ENCODE assay signal across 13 cellular contexts in the genomic region with DNA sequence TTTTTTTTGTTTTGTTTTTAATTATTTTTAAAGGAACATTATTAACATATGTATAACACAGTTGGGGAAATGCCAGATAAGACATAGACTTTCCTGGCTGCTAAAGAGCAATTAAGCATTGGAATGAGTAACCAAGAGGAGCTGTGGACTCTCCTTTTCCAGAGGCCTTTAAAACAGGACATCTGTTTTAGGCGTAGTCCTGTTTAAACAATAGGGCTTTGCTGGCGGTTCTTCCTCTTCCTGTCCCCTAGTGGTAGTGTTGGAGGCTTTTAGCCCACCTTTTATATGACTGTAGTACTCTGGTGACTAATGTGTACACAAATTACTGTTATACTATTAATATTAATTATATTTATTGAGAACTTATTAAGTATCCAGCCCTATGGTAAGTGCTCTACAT.
A peak's percentile ranks its signal among the peaks of the same experiment; 100 is the strongest.
DNase-seq lines count a peak whose midpoint lies in the region; ATAC-seq and TF ChIP-seq lines count a peak whose summit lies in the region.
"Had no signal": no experiment of that assay in that cellular context is flagged by ENCODE, and none has a peak within 500 bp of the region (broad histone marks: within the 10 kb centered on the region; RNA-seq: fewer than 3 reads in every experiment).

No MANE protein-coding gene starts in this region.

- no peak overlapping the region for H3K27ac ChIP-seq in SK-N-SH (ENCODE audit: low read depth in 2 of 2, low read length in 1 of 2)
- H3K27ac ChIP-seq in brain microvascular endothelial cell, result no peak overlapping the region
- no peak overlapping the region for H3K27ac ChIP-seq in iPS DF 6.9 (ENCODE audit: low read length)

- H3K9me3 ChIP-seq in SK-N-SH (0 out of 2 replicates have a peak, but pooled peaks cover 5% of the 10 kb centered on the region), iPS DF 6.9 (ENCODE audit: control insufficient read depth, insufficient read depth, low read length) (no peaks in the 10 kb centered on the region)

- H3K9me2 ChIP-seq in SK-N-SH, result no peaks in the 10 kb centered on the region

- H3K36me3 Mint-ChIP-seq in type B pancreatic cell (no peaks in the 10 kb centered on the region), mesothelial cell of epicardium (peaks cover 12% of the 10 kb centered on the region)
- H3K36me3 Mint-ChIP-seq: stimulated activated naive B cell treated with anti-CD40 and anti-IgM and Interleukin-4, amounts not matched to agents 10 μg/mL and 1 μg/mL and 100 μg/mL, for 72 hours had no signal

- no peak for TF ChIP-seq RAD21 in SK-N-SH (IDR thresholded peaks at IDR 0.05; ENCODE audit: low read length)

- H3K4me3 Mint-ChIP-seq in type B pancreatic cell (no peak overlapping the region), mesothelial cell of epicardium (no peak overlapping the region)
- H3K4me3 Mint-ChIP-seq: activated naive CD8-positive, alpha-beta T cell treated with anti-CD3 and anti-CD28 coated beads, Interleukin-2, amount 50 U/mL, for 24 hours; nephron; stimulated activated naive B cell treated with anti-CD40 and anti-IgM and Interleukin-4, amounts not matched to agents 10 μg/mL and 1 μg/mL and 100 μg/mL, for 72 hours had no signal

- H3K27ac Mint-ChIP-seq in type B pancreatic cell (no peak overlapping the region), mesothelial cell of epicardium (no peak overlapping the region)
- H3K27ac Mint-ChIP-seq: activated naive CD8-positive, alpha-beta T cell treated with anti-CD3 and anti-CD28 coated beads, Interleukin-2, amount 50 U/mL, for 24 hours; nephron; stimulated activated naive B cell treated with anti-CD40 and anti-IgM and Interleukin-4, amounts not matched to agents 10 μg/mL and 1 μg/mL and 100 μg/mL, for 72 hours had no signal

- CTCF ChIA-PET in SK-N-SH (lab: Yijun Ruan, JAX), result interaction anchor here (1.0 kb wide), 1 partner anchor 23 kb away, joined by 3 read pairs; no protein-coding TSS in a partner anchor

- H3K9me3 Mint-ChIP-seq in type B pancreatic cell (peaks cover 5% of the 10 kb centered on the region), mesothelial cell of epicardium (peaks cover 16% of the 10 kb centered on the region)
- H3K9me3 Mint-ChIP-seq: activated naive CD8-positive, alpha-beta T cell treated with anti-CD3 and anti-CD28 coated beads, Interleukin-2, amount 50 U/mL, for 24 hours had no signal

- H3K79me2 ChIP-seq in SK-N-SH (ENCODE audit: insufficient read depth), result no peaks in the 10 kb centered on the region

- peaks cover 0 to 2% of the 10 kb centered on the region in 2 experiments; a peak in 1 of 4 replicates for H3K4me1 ChIP-seq in SK-N-SH (ENCODE audit: control insufficient read depth in 1 of 2, insufficient read depth in 2 of 2, low read depth in 1 of 2, low read length in 1 of 2)
- no peaks in the 10 kb centered on the region for H3K4me1 ChIP-seq in iPS DF 6.9 (ENCODE audit: control insufficient read depth, insufficient read depth, low read length)

- no peak for TF ChIP-seq EP300 in SK-N-SH (IDR thresholded peaks at IDR 0.05; ENCODE audit: borderline replicate concordance in 1 of 2, low read depth in 1 of 2, low read length in 1 of 2)

- TF ChIP-seq CTCF in SK-N-SH (IDR thresholded peaks at IDR 0.05) (no peak), brain microvascular endothelial cell (IDR thresholded peaks at IDR 0.05; ENCODE audit: low read depth, low read length, missing control alignments) (peak; percentile 48), type B pancreatic cell (conservative IDR thresholded peaks at IDR 0.05) (peak; percentile 46), mesothelial cell of epicardium (IDR thresholded peaks at IDR 0.05; ENCODE audit: unreplicated experiment) (no peak)

- peaks cover 9% of the 10 kb centered on the region for H3K27me3 Mint-ChIP-seq in type B pancreatic cell
- H3K27me3 Mint-ChIP-seq in mesothelial cell of epicardium (ENCODE audit: low read depth), result no peaks in the 10 kb centered on the region

- H3K9ac ChIP-seq in SK-N-SH, result no peak overlapping the region

- POLR2A ChIA-PET in SK-N-SH (lab: Yijun Ruan, JAX), result no interaction called here

- H2AFZ ChIP-seq in SK-N-SH (ENCODE audit: low read depth), result no peak overlapping the region

- 85% methylated on average over 2 of the region's 2 CpGs for WGBS in SK-N-SH (ENCODE audit: low lambda C conversion rate)
- WGBS in iPS DF 6.9 (ENCODE audit: insufficient coverage, insufficient read length), result no CpG with 5 or more reads among the region's 2 CpGs

- no peak for ATAC-seq in SK-N-SH treated with all-trans-retinoic acid at 6 μM for 48 hours
- ATAC-seq: activated naive CD8-positive, alpha-beta T cell treated with anti-CD3 and anti-CD28 coated beads, Interleukin-2, amount 50 U/mL, for 24 hours; stimulated activated naive B cell treated with anti-CD40 and anti-IgM and Interleukin-4, amounts not matched to agents 10 μg/mL and 1 μg/mL and 100 μg/mL, for 72 hours had no signal

- no peaks in the 10 kb centered on the region for H4K20me1 ChIP-seq in SK-N-SH (ENCODE audit: insufficient read depth)

- in situ Hi-C loops in brain microvascular endothelial cell (cut with HindIII; ENCODE audit: low pct_ligation_motif_present, low sequenced_read_pairs), result no loop called here

- H3F3A ChIP-seq in SK-N-SH (replicated peaks; ENCODE audit: insufficient read depth), result no peaks in the 10 kb centered on the region

- H3K4me1 Mint-ChIP-seq in type B pancreatic cell (ENCODE audit: unreplicated experiment) (no peaks in the 10 kb centered on the region), mesothelial cell of epicardium (peaks cover 23% of the 10 kb centered on the region)
- H3K4me1 Mint-ChIP-seq: activated naive CD8-positive, alpha-beta T cell treated with anti-CD3 and anti-CD28 coated beads, Interleukin-2, amount 50 U/mL, for 24 hours; stimulated activated naive B cell treated with anti-CD40 and anti-IgM and Interleukin-4, amounts not matched to agents 10 μg/mL and 1 μg/mL and 100 μg/mL, for 72 hours had no signal

- no peaks in the 10 kb centered on the region for H3K27me3 ChIP-seq in SK-N-SH (ENCODE audit: insufficient read depth)
- no peaks in the 10 kb centered on the region for H3K27me3 ChIP-seq in brain microvascular endothelial cell (replicated peaks)
- H3K27me3 ChIP-seq in iPS DF 6.9 (ENCODE audit: control insufficient read depth, insufficient read depth, low read length), result no peaks in the 10 kb centered on the region

- H3K4me3 ChIP-seq in SK-N-SH (ENCODE audit: low read depth in 2 of 2, low read length in 1 of 2), result no peak overlapping the region
- H3K4me3 ChIP-seq in brain microvascular endothelial cell (ENCODE audit: low read depth, low read length), result no peak overlapping the region
- H3K4me3 ChIP-seq in iPS DF 6.9 (ENCODE audit: low read length), result no peak overlapping the region

- H3K4me2 ChIP-seq in SK-N-SH, result no peak overlapping the region

- no peaks in the 10 kb centered on the region for H3K36me3 ChIP-seq in SK-N-SH (replicated peaks in 1 of 2; ENCODE audit: control insufficient read depth in 1 of 2, insufficient read depth in 2 of 2, low read length in 1 of 2)
- no peaks in the 10 kb centered on the region for H3K36me3 ChIP-seq in brain microvascular endothelial cell (replicated peaks)
- no peaks in the 10 kb centered on the region for H3K36me3 ChIP-seq in iPS DF 6.9 (ENCODE audit: control insufficient read depth, insufficient read depth, low read length)

- DNase-seq in SK-N-SH (peak; percentile 2), brain microvascular endothelial cell (no peak), iPS DF 6.9 (ENCODE audit: low read depth, low spot score) (peak; percentile 2), type B pancreatic cell (ENCODE audit: extremely low spot score, unreplicated experiment) (no peak), mesothelial cell of epicardium (ENCODE audit: low spot score in 2 of 2, unreplicated experiment in 2 of 2) (no peak)
- DNase-seq in activated CD4-positive, alpha-beta T cell treated with anti-CD3 and anti-CD28 coated beads, Interleukin-2, amount 50 U/mL, for 4 hours, result no peak
- DNase-seq in stimulated activated CD4-positive, alpha-beta T cell treated with anti-CD3 and anti-CD28 coated beads, Interleukin-4, amount 100 ng/mL, for 4 hours, result no peak
- DNase-seq: activated naive CD8-positive, alpha-beta T cell treated with anti-CD3 and anti-CD28 coated beads, Interleukin-2, amount 50 U/mL, for 24 hours; effector memory CD4-positive, alpha-beta T cell; NCI-H524 treated with DMSO at 0.1 percent for 48 hours; stimulated activated naive B cell treated with anti-CD40 and anti-IgM and Interleukin-4, amounts not matched to agents 10 μg/mL and 1 μg/mL and 100 μg/mL, for 72 hours had no signal

TF ChIP-seq in SK-N-SH, 30 proteins besides CTCF, POLR2A, EP300 and RAD21 (continues in another document):
- no peak for TF ChIP-seq EZH2phosphoT487 (IDR thresholded peaks at IDR 0.05; ENCODE audit: borderline replicate concordance, low read depth)

TF ChIP-seq in SK-N-SH treated with all-trans-retinoic acid at 6 μM for 48 hours, 23 proteins besides CTCF, POLR2A, EP300 and RAD21:
- TF ChIP-seq OSR1 (CRISPR knock-in tag; IDR thresholded peaks at IDR 0.05) (no peak), TOX (CRISPR knock-in tag; IDR thresholded peaks at IDR 0.05; ENCODE audit: borderline replicate concordance) (no peak), BACH2 (CRISPR knock-in tag; IDR thresholded peaks at IDR 0.05; ENCODE audit: borderline replicate concordance) (no peak), ZNF565 (CRISPR knock-in tag; conservative IDR thresholded peaks at IDR 0.05; ENCODE audit: low read depth) (no peak)

Comparison
In these comparisons a context has a peak if more than half of its experiments do, and no peak if none do; other contexts are left out.
1. DNase-seq: peak in SK-N-SH (single experiment) and iPS DF 6.9 (single experiment); none in brain microvascular endothelial cell (single experiment), type B pancreatic cell (single experiment), activated CD4-positive, alpha-beta T cell treated with anti-CD3 and anti-CD28 coated beads, Interleukin-2, amount 50 U/mL, for 4 hours (0 of 2), stimulated activated CD4-positive, alpha-beta T cell treated with anti-CD3 and anti-CD28 coated beads, Interleukin-4, amount 100 ng/mL, for 4 hours (0 of 2) and mesothelial cell of epicardium (0 of 2).
2. CTCF ChIP-seq: peak in brain microvascular endothelial cell (single experiment) and type B pancreatic cell (single experiment); none in SK-N-SH (single experiment) and mesothelial cell of epicardium (single experiment).